14 cellular contexts compared by ENCODE assay signal in genomic region chr4:54066088-54066415, GRCh38. TPM values are rescaled to one million over a fixed set of nuclear protein-coding genes. Genes with fewer than 3 reads are reported as not detected.
DNase-seq lines count a peak whose midpoint lies in the region; ATAC-seq and TF ChIP-seq lines count a peak whose summit lies in the region.
"Had no signal": no experiment of that assay in that cellular context is flagged by ENCODE, and none has a peak within 500 bp of the region (broad histone marks: within the 10 kb centered on the region; RNA-seq: fewer than 3 reads in every experiment).

No MANE protein-coding gene starts in this region.

- peaks cover 11% of the 10 kb centered on the region for H3K36me3 Mint-ChIP-seq in activated CD4-positive, alpha-beta T cell treated with anti-CD3 and anti-CD28 coated beads, Interleukin-2, amount 10 ng/mL, durations not matched to agents 24 days and 14 days (ENCODE audit: low read depth)
- peaks cover 5% of the 10 kb centered on the region for H3K36me3 Mint-ChIP-seq in MCF 10A (ENCODE audit: insufficient read depth, unreplicated experiment)
- H3K36me3 Mint-ChIP-seq in naive B cell: no peaks in the 10 kb centered on the region

- TF ChIP-seq CTCF in MCF 10A (IDR thresholded peaks at IDR 0.05; ENCODE audit: unreplicated experiment) (no peak), tibial artery (IDR thresholded peaks at IDR 0.05) (no peak)

- no peak for ATAC-seq in naive B cell (ENCODE audit: low read depth in 2 of 2)
- ATAC-seq in HG02678 (IDR thresholded peaks at IDR 0.05; ENCODE audit: unreplicated experiment): no peak

- peaks cover 26% of the 10 kb centered on the region for H3K4me1 Mint-ChIP-seq in activated CD4-positive, alpha-beta T cell treated with anti-CD3 and anti-CD28 coated beads, Interleukin-2, amount 10 ng/mL, durations not matched to agents 24 days and 14 days
- H3K4me1 Mint-ChIP-seq in MCF 10A (ENCODE audit: insufficient read depth, unreplicated experiment) (peaks cover 37% of the 10 kb centered on the region), naive B cell (peaks cover 27 to 39% (median 29%) of the 10 kb centered on the region in 3 donors)

- CTCF ChIA-PET in MCF 10A (lab: Yijun Ruan, JAX): interaction anchor here (0.5 to 1.3 kb wide), 3 partner anchors 11 to 1759 kb away, joined by 3 to 5 read pairs (median 4); no protein-coding TSS in a partner anchor

- H3K4me3 ChIP-seq in tibial artery: no peak overlapping the region

- H3K27ac Mint-ChIP-seq in activated CD4-positive, alpha-beta T cell treated with anti-CD3 and anti-CD28 coated beads, Interleukin-2, amount 10 ng/mL, durations not matched to agents 24 days and 14 days: no peak overlapping the region
- H3K27ac Mint-ChIP-seq in MCF 10A (ENCODE audit: low read depth, unreplicated experiment): peak overlapping the region; percentile 97
- no peak overlapping the region for H3K27ac Mint-ChIP-seq in naive B cell

- H3K4me1 ChIP-seq in tibial artery: peaks cover 0 to 46% (median 28%) of the 10 kb centered on the region in 4 donors

- intact Hi-C loops in activated CD4-positive, alpha-beta T cell treated with anti-CD3 and anti-CD28 coated beads, Interleukin-2, amount 10 ng/mL, durations not matched to agents 24 days and 14 days (cut with micrococcal nuclease): loop anchor here (10.0 kb wide), 1 partner anchor 1201 kb away; the partner anchor contains the start of gene RASL11B
- intact Hi-C loops in MCF 10A (cut with micrococcal nuclease): no loop called here
- intact Hi-C loops in tibial artery (cut with DNase I; ENCODE audit: low total_unique reads): no loop called here

- H3K27ac ChIP-seq in tibial artery: peak overlapping the region; percentile 93 to 98

- no peak overlapping the region for H3K4me3 Mint-ChIP-seq in activated CD4-positive, alpha-beta T cell treated with anti-CD3 and anti-CD28 coated beads, Interleukin-2, amount 10 ng/mL, durations not matched to agents 24 days and 14 days
- H3K4me3 Mint-ChIP-seq in MCF 10A (ENCODE audit: unreplicated experiment) (no peak overlapping the region), naive B cell (peak overlapping the region in 5 of 8 donors; percentile 20 to 92 (median 82))

- no peaks in the 10 kb centered on the region for H3K9me3 ChIP-seq in tibial artery

- POLR2A ChIA-PET in MCF 10A (lab: Yijun Ruan, JAX): interaction anchor here (0.8 to 1.6 kb wide), 10 partner anchors 8 to 363 kb away, joined by 3 to 8 read pairs (median 3); no protein-coding TSS in a partner anchor

- H3K36me3 ChIP-seq in tibial artery: no peaks in the 10 kb centered on the region

- H3K27me3 ChIP-seq in tibial artery: no peaks in the 10 kb centered on the region

- peaks cover 7% of the 10 kb centered on the region for H3K27me3 Mint-ChIP-seq in activated CD4-positive, alpha-beta T cell treated with anti-CD3 and anti-CD28 coated beads, Interleukin-2, amount 10 ng/mL, durations not matched to agents 24 days and 14 days
- no peaks in the 10 kb centered on the region for H3K27me3 Mint-ChIP-seq in MCF 10A (ENCODE audit: insufficient read depth, unreplicated experiment)
- H3K27me3 Mint-ChIP-seq in naive B cell: peaks cover 6 to 22% (median 14%) of the 10 kb centered on the region in 3 donors

- BruUV-seq in MCF 10A (replicated peaks; lab: Mats Ljungman, UMichigan): no TSS peak

- peak; percentile 62 for DNase-seq in activated CD4-positive, alpha-beta T cell treated with anti-CD3 and anti-CD28 coated beads, Interleukin-2, amount 10 ng/mL, durations not matched to agents 24 days and 14 days
- no peak for DNase-seq in activated CD4-positive, alpha-beta T cell treated with anti-CD3 and anti-CD28 coated beads for 48 hours
- DNase-seq in MCF 10A (ENCODE audit: unreplicated experiment) (no peak), naive B cell (no peak), tibial artery (no peak), NCI-H1930 (lab: John Stamatoyannopoulos, UW) (no peak)
- DNase-seq in stimulated activated CD8-positive, alpha-beta memory T cell treated with anti-CD3 and anti-CD28 coated beads, Interleukin-4, amount 100 ng/mL, for 48 hours: no peak
- DNase-seq: 8988T, NCI-H2081, posterior cingulate gyrus had no signal

- H3K9me3 Mint-ChIP-seq in activated CD4-positive, alpha-beta T cell treated with anti-CD3 and anti-CD28 coated beads, Interleukin-2, amount 10 ng/mL, durations not matched to agents 24 days and 14 days: peaks cover 4% of the 10 kb centered on the region
- H3K9me3 Mint-ChIP-seq in MCF 10A (ENCODE audit: unreplicated experiment) (peaks cover 7% of the 10 kb centered on the region), naive B cell (peaks cover 0 to 1% (median 0%) of the 10 kb centered on the region in 7 donors)

RNA-seq across cellular contexts. Expression of gene CHIC2, which starts 1.6 kb away (rescaled TPM):
- 20.0 and 23.8 TPM in 2 replicates for total RNA-seq in activated CD4-positive, alpha-beta T cell treated with anti-CD3 and anti-CD28 coated beads, Interleukin-2, amount 10 ng/mL, durations not matched to agents 24 days and 14 days
- total RNA-seq in MCF 10A (2022): 59.4 and 59.6 TPM in 2 replicates
- 10 to 100 TPM; 56.6 to 81.9 (median 63.5) TPM for polyA plus RNA-seq in naive B cell (ENCODE audit: low read depth in 6 of 6)

RNA-seq across cellular contexts. Expression of gene GSX2, which starts 33.9 kb away (rescaled TPM):
- not detected in 2 replicates for total RNA-seq in activated CD4-positive, alpha-beta T cell treated with anti-CD3 and anti-CD28 coated beads, Interleukin-2, amount 10 ng/mL, durations not matched to agents 24 days and 14 days
- total RNA-seq in MCF 10A (2022): not detected in 2 replicates
- polyA plus RNA-seq in naive B cell (ENCODE audit: low read depth in 6 of 6): not detected
- total RNA-seq: bronchial epithelial cell, Daoy, kidney epithelial cell had no signal

Comparison
In these comparisons a context has a peak if more than half of its experiments do, and no peak if none do; other contexts are left out.
1. H3K4me3 Mint-ChIP-seq: peak in naive B cell (5 of 8); none in activated CD4-positive, alpha-beta T cell treated with anti-CD3 and anti-CD28 coated beads, Interleukin-2, amount 10 ng/mL, durations not matched to agents 24 days and 14 days (single experiment) and MCF 10A (single experiment).